ENCODE assay signal across 10 cellular contexts in genomic region chr2:238389985-238390682, GRCh38. TPM values are rescaled to one million over a fixed set of nuclear protein-coding genes. Genes with fewer than 3 reads are reported as not detected.
DNase-seq lines count a peak whose midpoint lies in the region; ATAC-seq, FAIRE-seq and TF ChIP-seq lines count a peak whose summit lies in the region.
"Had no signal": no experiment of that assay in that cellular context is flagged by ENCODE, and none has a peak within 500 bp of the region (broad histone marks: within the 10 kb centered on the region; RNA-seq: fewer than 3 reads in every experiment).

No MANE protein-coding gene starts in this region.

- H3K4me3 ChIP-seq in endothelial cell of umbilical vein (replicated peaks in 1 of 3; ENCODE audit: insufficient read depth in 1 of 3, low read depth in 1 of 3, low read length in 3 of 3) (no peak overlapping the region), trophoblast cell (ENCODE audit: low read depth, low read length) (no peak overlapping the region)

- no peaks in the 10 kb centered on the region for H3K36me3 ChIP-seq in endothelial cell of umbilical vein (ENCODE audit: control insufficient read depth in 2 of 2, extremely low read depth in 1 of 2, insufficient read depth in 2 of 2, low read length in 2 of 2)
- H3K36me3 ChIP-seq in trophoblast cell (ENCODE audit: control insufficient read depth in 1 of 2, insufficient read depth in 2 of 2, low read length in 2 of 2), result no peaks in the 10 kb centered on the region

- peak overlapping the region; percentile 43 for H3K4ac ChIP-seq in trophoblast cell (ENCODE audit: low read depth, low read length)

- H3K79me1 ChIP-seq in trophoblast cell (ENCODE audit: low read length), result peaks cover 3% of the 10 kb centered on the region

- H4K20me1 ChIP-seq in endothelial cell of umbilical vein (replicated peaks; ENCODE audit: control insufficient read depth, extremely low read depth, insufficient read depth, low read length), result no peaks in the 10 kb centered on the region

- whole genome bisulfite sequencing in trophoblast cell (ENCODE audit: extremely low coverage, insufficient coverage, insufficient read length), result 100% methylated on average over 1 of the region's 11 CpGs

- H3K9ac ChIP-seq in endothelial cell of umbilical vein (replicated peaks; ENCODE audit: extremely low read depth, insufficient read depth, low read length), result no peak overlapping the region
- H3K9ac ChIP-seq in trophoblast cell (ENCODE audit: low read length), result peak overlapping the region; percentile 64

- no TSS peak for BruUV-seq in endothelial cell of umbilical vein (replicated peaks; lab: Mats Ljungman, UMichigan)

- no peak for ATAC-seq in HG02885 (IDR thresholded peaks at IDR 0.05; ENCODE audit: poor library complexity, unreplicated experiment)
- no peak for ATAC-seq in stimulated activated naive CD8-positive, alpha-beta T cell treated with anti-CD3 and anti-CD28 coated beads, Interleukin-15, amount 100 ng/mL, for 72 hours

- H3K79me2 ChIP-seq in endothelial cell of umbilical vein (ENCODE audit: control insufficient read depth, insufficient read depth, low read length) (no peaks in the 10 kb centered on the region), trophoblast cell (ENCODE audit: control insufficient read depth, insufficient read depth, low read length, poor library complexity) (no peaks in the 10 kb centered on the region)

- TF ChIP-seq POLR2A in endothelial cell of umbilical vein (IDR thresholded peaks at IDR 0.05; ENCODE audit: low read depth, low read length), result no peak

- DNase-seq in Daoy (ENCODE audit: low read depth) (peak; percentile 23), NCI-H2196 (lab: John Stamatoyannopoulos, UW; ENCODE audit: unreplicated experiment) (peak; percentile 86), endothelial cell of umbilical vein (ENCODE audit: low read depth, low spot score) (peak; percentile 60), trophoblast cell (peak; percentile 40 to 77), posterior vena cava (ENCODE audit: low spot score) (no peak)
- no peak for DNase-seq in activated T-cell treated with anti-CD3 and anti-CD28 coated beads, Interleukin-2, amount 50 U/mL, for 24 hours
- DNase-seq in stimulated activated naive CD8-positive, alpha-beta T cell treated with anti-CD3 and anti-CD28 coated beads, Interleukin-15, amount 100 ng/mL, for 72 hours, result no peak
- DNase-seq: activated CD4-positive, alpha-beta memory T cell treated with anti-CD3 and anti-CD28 coated beads for 36 hours; OCI-M1 had no signal

- H3K4me1 ChIP-seq in endothelial cell of umbilical vein (ENCODE audit: control insufficient read depth, extremely low read depth, insufficient read depth, low read length), result no peaks in the 10 kb centered on the region
- peaks cover 5 to 8% of the 10 kb centered on the region in 2 experiments for H3K4me1 ChIP-seq in trophoblast cell (ENCODE audit: control insufficient read depth in 1 of 2, insufficient read depth in 2 of 2, low read length in 2 of 2)

- no peaks in the 10 kb centered on the region for H3K9me1 ChIP-seq in endothelial cell of umbilical vein (replicated peaks; ENCODE audit: control insufficient read depth, extremely low read depth, insufficient read depth, low read length)

- no peaks in the 10 kb centered on the region for H3K4me1 Mint-ChIP-seq in activated T-cell treated with anti-CD3 and anti-CD28 coated beads, Interleukin-2, amount 50 U/mL, for 24 hours (ENCODE audit: low read depth)
- H3K4me1 Mint-ChIP-seq in stimulated activated naive CD8-positive, alpha-beta T cell treated with anti-CD3 and anti-CD28 coated beads, Interleukin-15, amount 100 ng/mL, for 72 hours, result peaks cover 4% of the 10 kb centered on the region

- no peak overlapping the region for H3K27ac ChIP-seq in endothelial cell of umbilical vein (ENCODE audit: insufficient read depth, low read depth, low read length)
- peak overlapping the region; percentile 64 for H3K27ac ChIP-seq in trophoblast cell (ENCODE audit: low read depth, low read length)

- peak overlapping the region; percentile 18 for H2AK5ac ChIP-seq in trophoblast cell (ENCODE audit: low read length)

- no peaks in the 10 kb centered on the region for H3K27me3 Mint-ChIP-seq in activated T-cell treated with anti-CD3 and anti-CD28 coated beads, Interleukin-2, amount 50 U/mL, for 24 hours
- H3K27me3 Mint-ChIP-seq in stimulated activated naive CD8-positive, alpha-beta T cell treated with anti-CD3 and anti-CD28 coated beads, Interleukin-15, amount 100 ng/mL, for 72 hours, result no peaks in the 10 kb centered on the region
- H3K27me3 Mint-ChIP-seq: activated CD4-positive, alpha-beta memory T cell treated with anti-CD3 and anti-CD28 coated beads for 36 hours had no signal

- H4K91ac ChIP-seq in trophoblast cell (ENCODE audit: low read depth, low read length), result peak overlapping the region; percentile 71

- no peak for TF ChIP-seq CTCF in endothelial cell of umbilical vein (IDR thresholded peaks at IDR 0.05; ENCODE audit: extremely low read depth in 1 of 2, insufficient read depth in 1 of 2, low read depth in 1 of 2, low read length in 2 of 2)

- H3K36me3 Mint-ChIP-seq in activated T-cell treated with anti-CD3 and anti-CD28 coated beads, Interleukin-2, amount 50 U/mL, for 24 hours (ENCODE audit: low read depth), result peaks cover 1% of the 10 kb centered on the region
- H3K36me3 Mint-ChIP-seq: activated CD4-positive, alpha-beta memory T cell treated with anti-CD3 and anti-CD28 coated beads for 36 hours had no signal

- intact Hi-C loops in endothelial cell of umbilical vein (cut with micrococcal nuclease) (no loop called here), posterior vena cava (cut with DNase I) (no loop called here)

- no peaks in the 10 kb centered on the region for H3K9me3 ChIP-seq in endothelial cell of umbilical vein (replicated peaks; ENCODE audit: control insufficient read depth, insufficient read depth, low read length)
- H3K9me3 ChIP-seq in trophoblast cell (ENCODE audit: insufficient read depth, low read depth, low read length), result no peaks in the 10 kb centered on the region

- H3K27me3 ChIP-seq in endothelial cell of umbilical vein (ENCODE audit: control insufficient read depth in 2 of 2, insufficient read depth in 2 of 2, low read length in 2 of 2) (no peaks in the 10 kb centered on the region), trophoblast cell (ENCODE audit: insufficient read depth, low read length) (no peaks in the 10 kb centered on the region)

- H3K9me3 Mint-ChIP-seq in activated T-cell treated with anti-CD3 and anti-CD28 coated beads, Interleukin-2, amount 50 U/mL, for 24 hours, result no peaks in the 10 kb centered on the region
- H3K9me3 Mint-ChIP-seq in stimulated activated naive CD8-positive, alpha-beta T cell treated with anti-CD3 and anti-CD28 coated beads, Interleukin-15, amount 100 ng/mL, for 72 hours, result no peaks in the 10 kb centered on the region
- H3K9me3 Mint-ChIP-seq: activated CD4-positive, alpha-beta memory T cell treated with anti-CD3 and anti-CD28 coated beads for 36 hours had no signal

- peak overlapping the region; percentile 46 for H3K23ac ChIP-seq in trophoblast cell (ENCODE audit: low read length)

- FAIRE-seq in endothelial cell of umbilical vein (lab: Jason Lieb, UNC), result no peak

- no peak overlapping the region for H3K27ac Mint-ChIP-seq in activated T-cell treated with anti-CD3 and anti-CD28 coated beads, Interleukin-2, amount 50 U/mL, for 24 hours
- H3K27ac Mint-ChIP-seq in stimulated activated naive CD8-positive, alpha-beta T cell treated with anti-CD3 and anti-CD28 coated beads, Interleukin-15, amount 100 ng/mL, for 72 hours, result no peak overlapping the region
- H3K27ac Mint-ChIP-seq: activated CD4-positive, alpha-beta memory T cell treated with anti-CD3 and anti-CD28 coated beads for 36 hours had no signal

- CTCF ChIA-PET in endothelial cell of umbilical vein (lab: Charles Lee), result interaction anchor here (0.9 to 1.5 kb wide), 5 partner anchors 11 to 395 kb away, joined by 3 to 6 read pairs (median 3); no protein-coding TSS in a partner anchor

- dilution Hi-C loops in endothelial cell of umbilical vein (cut with MboI; ENCODE audit: extremely low pct_ligation_motif_present, low sequenced_read_pairs), result no loop called here

- peak overlapping the region; percentile 47 for H4K12ac ChIP-seq in trophoblast cell (ENCODE audit: low read depth, low read length)

- no peak overlapping the region for H3K4me3 Mint-ChIP-seq in activated T-cell treated with anti-CD3 and anti-CD28 coated beads, Interleukin-2, amount 50 U/mL, for 24 hours
- no peak overlapping the region for H3K4me3 Mint-ChIP-seq in stimulated activated naive CD8-positive, alpha-beta T cell treated with anti-CD3 and anti-CD28 coated beads, Interleukin-15, amount 100 ng/mL, for 72 hours
- H3K4me3 Mint-ChIP-seq: activated CD4-positive, alpha-beta memory T cell treated with anti-CD3 and anti-CD28 coated beads for 36 hours had no signal

- peak overlapping the region; percentile 72 for H3K14ac ChIP-seq in trophoblast cell (ENCODE audit: low read length)

- peak overlapping the region; percentile 32 for H3K18ac ChIP-seq in trophoblast cell (ENCODE audit: low read length)

- H2AFZ ChIP-seq in endothelial cell of umbilical vein (ENCODE audit: low read depth, low read length) (no peak overlapping the region), trophoblast cell (ENCODE audit: insufficient read depth, low read length, poor library complexity) (no peak overlapping the region)

- POLR2A ChIA-PET in endothelial cell of umbilical vein (lab: Charles Lee), result no interaction called here

- peak overlapping the region; percentile 72 for H4K8ac ChIP-seq in trophoblast cell (ENCODE audit: low read depth, low read length)

- H2BK120ac ChIP-seq in trophoblast cell (ENCODE audit: insufficient read depth, low read length, poor library complexity), result peak overlapping the region; percentile 84

- peak overlapping the region; percentile 49 for H2BK5ac ChIP-seq in trophoblast cell (ENCODE audit: low read depth, low read length, poor library complexity)

- peak overlapping the region; percentile 84 for H2BK12ac ChIP-seq in trophoblast cell (ENCODE audit: low read length)

- H3K4me2 ChIP-seq in endothelial cell of umbilical vein (ENCODE audit: insufficient read depth, low read length), result no peak overlapping the region
- no peak overlapping the region for H3K4me2 ChIP-seq in trophoblast cell (ENCODE audit: low read length)

TF ChIP-seq in endothelial cell of umbilical vein, 7 proteins besides CTCF, POLR2A, EP300 and RAD21 (continues in another document):
- no peak for TF ChIP-seq JUN (IDR thresholded peaks at IDR 0.05; ENCODE audit: borderline replicate concordance, insufficient read depth, insufficient read length, low read depth)

RNA-seq across cellular contexts. Expression of gene ASB1, which starts 36.6 kb away (rescaled TPM):
- 33.7 and 86.3 TPM in 2 replicates for total RNA-seq in Daoy (2014; rRNA removed; shearing (Covaris generic))
- 16.2 and 16.7 TPM in 2 replicates for total RNA-seq in endothelial cell of umbilical vein
- 12.3 and 12.9 TPM in 2 replicates for polyA plus RNA-seq in endothelial cell of umbilical vein
- polyA plus RNA-seq in endothelial cell of umbilical vein (2011; cell fraction: cytosol; rRNA removed), result 10.0 and 12.8 TPM in 2 replicates
- polyA plus RNA-seq in endothelial cell of umbilical vein (2011; cell fraction: nucleus; rRNA removed), result 20.4 and 29.6 TPM in 2 replicates
- 15.9 and 20.9 TPM in 2 replicates for polyA plus RNA-seq in endothelial cell of umbilical vein (2012)
- 18.1 and 19.0 TPM in 2 replicates for polyA minus RNA-seq in endothelial cell of umbilical vein
- polyA minus RNA-seq in endothelial cell of umbilical vein (2011; cell fraction: cytosol; rRNA and poly(A)+ RNA removed), result 7.8 TPM
- 7.3 and 10.1 TPM in 2 replicates for polyA minus RNA-seq in endothelial cell of umbilical vein (2011; cell fraction: nucleus; rRNA and poly(A)+ RNA removed)
- polyA plus RNA-seq in trophoblast cell (2013), result 23.1 and 24.0 TPM in 2 replicates
- 10 to 100 TPM; 36.3 to 39.7 TPM for total RNA-seq in posterior vena cava

Comparison
In these comparisons a context has a peak if more than half of its experiments do, and no peak if none do; other contexts are left out.
1. DNase-seq: peak in Daoy (single experiment), NCI-H2196 (single experiment), endothelial cell of umbilical vein (single experiment) and trophoblast cell (2 of 2); none in activated T-cell treated with anti-CD3 and anti-CD28 coated beads, Interleukin-2, amount 50 U/mL, for 24 hours (single experiment), posterior vena cava (single experiment) and stimulated activated naive CD8-positive, alpha-beta T cell treated with anti-CD3 and anti-CD28 coated beads, Interleukin-15, amount 100 ng/mL, for 72 hours (0 of 2).